9 cellular contexts compared by ENCODE assay signal in the genomic region with DNA sequence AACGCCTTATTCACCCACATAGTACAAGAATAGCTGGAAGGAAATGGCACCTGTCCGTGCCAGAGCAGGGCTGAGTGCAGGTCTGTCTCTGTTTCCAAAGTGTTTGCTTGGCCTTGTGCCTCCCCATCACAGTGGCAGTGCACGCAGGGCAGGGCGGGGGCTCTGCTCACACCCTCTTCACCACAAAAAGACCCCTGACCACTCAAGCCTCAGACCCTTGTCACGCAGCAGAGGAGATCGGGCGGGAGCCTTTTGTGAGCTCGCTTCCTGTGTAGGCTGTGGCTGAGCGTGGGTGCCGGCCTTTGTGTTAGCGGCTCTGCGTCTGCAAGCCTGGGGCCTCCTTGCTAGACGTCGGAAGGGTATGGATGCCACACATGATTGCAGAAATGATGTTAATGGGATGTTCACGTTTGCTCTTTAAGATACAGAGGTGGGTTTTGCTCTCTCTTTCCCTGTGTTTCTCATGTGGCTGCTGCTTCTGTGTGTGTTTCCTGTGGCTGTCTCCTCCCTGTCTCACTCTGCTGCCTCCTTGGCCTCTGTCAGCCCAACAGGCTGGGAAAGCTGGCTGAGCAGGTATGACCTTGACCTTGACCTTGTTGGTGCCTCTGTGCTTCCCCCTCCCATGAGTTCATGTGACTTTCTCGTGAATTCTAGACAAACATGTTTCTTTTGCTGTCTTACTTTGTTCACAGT.
DNase-seq lines count a peak whose midpoint lies in the region; ATAC-seq lines count a peak whose summit lies in the region.
"Had no signal": no experiment of that assay in that cellular context is flagged by ENCODE, and none has a peak within 500 bp of the region (broad histone marks: within the 10 kb centered on the region; RNA-seq: fewer than 3 reads in every experiment).

No MANE protein-coding gene starts in this region.

- peak; percentile 75 for ATAC-seq in HG02852 (IDR thresholded peaks at IDR 0.05; ENCODE audit: unreplicated experiment)

- peak; percentile 64 for DNase-seq in activated T-cell treated with anti-CD3 and anti-CD28 coated beads for 48 hours (ENCODE audit: low read depth)
- DNase-seq in left kidney (ENCODE audit: low read depth, low spot score): peak; percentile 67
- DNase-seq in stimulated activated CD8-positive, alpha-beta memory T cell treated with anti-CD3 and anti-CD28 coated beads, Interleukin-7, amount 100 ng/mL, for 1 hour (ENCODE audit: low read depth in 2 of 2): peak; percentile 28 to 29
- DNase-seq in pons (ENCODE audit: low spot score): no peak
- no peak for DNase-seq in EL
- no peak for DNase-seq in NCI-H2081 treated with DMSO at 0.1 percent for 48 hours (lab: John Stamatoyannopoulos, UW)
- DNase-seq in NCI-H187 treated with DMSO at 0.1 percent for 48 hours (lab: John Stamatoyannopoulos, UW): no peak
- DNase-seq: SHP77 treated with DMSO at 0.1 percent for 48 hours had no signal

Comparison
In these comparisons a context has a peak if more than half of its experiments do, and no peak if none do; other contexts are left out.
1. DNase-seq: peak in activated T-cell treated with anti-CD3 and anti-CD28 coated beads for 48 hours (single experiment), left kidney (single experiment) and stimulated activated CD8-positive, alpha-beta memory T cell treated with anti-CD3 and anti-CD28 coated beads, Interleukin-7, amount 100 ng/mL, for 1 hour (2 of 2); none in pons (single experiment), EL (single experiment), NCI-H2081 treated with DMSO at 0.1 percent for 48 hours (single experiment) and NCI-H187 treated with DMSO at 0.1 percent for 48 hours (single experiment).